Comparison of ENCODE assay signal across 1 cellular context in genomic region chr7:80053098-80053497, GRCh38.
TF ChIP-seq lines count a peak whose summit lies in the region.

No MANE protein-coding gene starts in this region.

TF ChIP-seq in GM23338, 12 proteins besides CTCF, POLR2A, EP300 and RAD21 (continued from another document):
- TF ChIP-seq ZNF462 (CRISPR knock-in tag; IDR thresholded peaks at IDR 0.05) (no peak), ZNF331 (CRISPR knock-in tag; IDR thresholded peaks at IDR 0.05; ENCODE audit: low read depth) (no peak)
